In the genomic region with DNA sequence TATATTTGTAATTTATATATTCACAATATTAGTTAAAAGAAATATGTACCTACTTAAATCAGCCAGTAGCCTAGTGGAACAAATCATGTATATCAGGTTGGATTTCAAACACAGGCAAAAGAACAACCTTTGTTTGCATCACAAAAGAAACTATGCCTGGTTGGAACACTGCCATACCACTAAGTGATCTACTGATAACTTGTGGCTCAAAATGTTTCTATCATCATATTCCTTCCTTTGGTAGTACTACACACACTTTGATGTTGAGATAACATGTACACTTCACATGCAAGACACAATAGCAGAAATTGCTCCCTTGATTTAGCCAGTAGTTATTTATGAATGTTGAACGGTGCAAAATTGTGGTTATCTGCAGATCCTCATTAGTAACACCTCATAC, we compare ENCODE assay signal across 11 cellular contexts.
A peak's percentile ranks its signal among the peaks of the same experiment; 100 is the strongest.
DNase-seq lines count a peak whose midpoint lies in the region; ATAC-seq and TF ChIP-seq lines count a peak whose summit lies in the region.
"Had no signal": no experiment of that assay in that cellular context is flagged by ENCODE, and none has a peak within 500 bp of the region (broad histone marks: within the 10 kb centered on the region; RNA-seq: fewer than 3 reads in every experiment).

No MANE protein-coding gene starts in this region.

- H3K27me3 ChIP-seq in BE2C (no peaks in the 10 kb centered on the region), HAP-1 (ENCODE audit: low read depth) (peaks cover 3% of the 10 kb centered on the region; the same call in 1 of the 2 replicates)
- H3K27me3 ChIP-seq: colonic mucosa had no signal

- ATAC-seq in HG02973 (IDR thresholded peaks at IDR 0.05; ENCODE audit: unreplicated experiment): no peak

- H3K36me3 ChIP-seq in BE2C: no peaks in the 10 kb centered on the region
- H3K36me3 ChIP-seq in HAP-1 (replicated peaks): no peaks in the 10 kb centered on the region
- H3K36me3 ChIP-seq: colonic mucosa, right atrium auricular region had no signal

- DNase-seq in BE2C (peak; percentile 20), HAP-1 (ENCODE audit: low spot score in 2 of 2) (peak; percentile 61 to 83), NCI-H2196 treated with DMSO at 0.1 percent for 48 hours (lab: John Stamatoyannopoulos, UW; ENCODE audit: unreplicated experiment) (peak; percentile 11), astrocyte of the spinal cord (ENCODE audit: low read depth, low spot score) (peak; percentile 57), amniotic stem cell (lab: John Stamatoyannopoulos, UW) (no peak), GM03348 (ENCODE audit: low spot score) (no peak), NCI-H526 (lab: John Stamatoyannopoulos, UW) (no peak)
- DNase-seq: activated naive CD4-positive, alpha-beta T cell; colonic mucosa had no signal

- H3K9me3 ChIP-seq in BE2C (no peaks in the 10 kb centered on the region), HAP-1 (no peaks in the 10 kb centered on the region)
- H3K9me3 ChIP-seq: colonic mucosa, right atrium auricular region had no signal

- H3K4me3 ChIP-seq in BE2C (ENCODE audit: low read depth, low read length) (no peak overlapping the region), HAP-1 (no peak overlapping the region), astrocyte of the spinal cord (ENCODE audit: low read depth, low read length) (no peak overlapping the region)
- H3K4me3 ChIP-seq: colonic mucosa, right atrium auricular region had no signal

- in situ Hi-C loops in HAP-1 (cut with MboI; ENCODE audit: low sequenced_read_pairs) (no loop called here), astrocyte of the spinal cord (cut with HindIII; ENCODE audit: low sequenced_read_pairs) (no loop called here)

- TF ChIP-seq CTCF in BE2C (IDR thresholded peaks at IDR 0.05; ENCODE audit: low read depth, low read length): no peak
- no peak for TF ChIP-seq CTCF in astrocyte of the spinal cord (IDR thresholded peaks at IDR 0.05; ENCODE audit: low read depth, low read length)

- peaks cover 30% of the 10 kb centered on the region for H3K4me1 ChIP-seq in BE2C
- H3K4me1 ChIP-seq in HAP-1: peaks cover 11% of the 10 kb centered on the region
- H3K4me1 ChIP-seq: colonic mucosa, right atrium auricular region had no signal

Comparison
In these comparisons a context has a peak if more than half of its experiments do, and no peak if none do; other contexts are left out.
1. DNase-seq: peak in BE2C (single experiment), HAP-1 (2 of 2), NCI-H2196 treated with DMSO at 0.1 percent for 48 hours (single experiment) and astrocyte of the spinal cord (single experiment); none in amniotic stem cell (single experiment), GM03348 (single experiment) and NCI-H526 (0 of 2).